In genomic region chr15:98792117-98792516, GRCh38 we compare ENCODE assay signal across 19 cellular contexts.
DNase-seq lines count a peak whose midpoint lies in the region; ATAC-seq and TF ChIP-seq lines count a peak whose summit lies in the region.
"Had no signal": no experiment of that assay in that cellular context is flagged by ENCODE, and none has a peak within 500 bp of the region (broad histone marks: within the 10 kb centered on the region; RNA-seq: fewer than 3 reads in every experiment).

No MANE protein-coding gene starts in this region.

- no peak overlapping the region for H3K4me3 Mint-ChIP-seq in activated CD4-positive, alpha-beta T cell treated with anti-CD3 and anti-CD28 coated beads for 36 hours
- H3K4me3 Mint-ChIP-seq in GM23338: no peak overlapping the region
- no peak overlapping the region for H3K4me3 Mint-ChIP-seq in Caco-2 (ENCODE audit: unreplicated experiment)
- H3K4me3 Mint-ChIP-seq: CD4-positive, alpha-beta memory T cell; HFFc6 had no signal

- H3K9me3 Mint-ChIP-seq in activated CD4-positive, alpha-beta T cell treated with anti-CD3 and anti-CD28 coated beads for 36 hours (ENCODE audit: low read depth): no peaks in the 10 kb centered on the region
- H3K9me3 Mint-ChIP-seq in GM23338 (no peaks in the 10 kb centered on the region), Caco-2 (ENCODE audit: unreplicated experiment) (no peaks in the 10 kb centered on the region)
- H3K9me3 Mint-ChIP-seq: CD4-positive, alpha-beta memory T cell; HFFc6 had no signal

- H3K36me3 ChIP-seq in GM23338 (ENCODE audit: insufficient read depth) (no peaks in the 10 kb centered on the region), neutrophil (no peaks in the 10 kb centered on the region), Caco-2 (ENCODE audit: control insufficient read depth, insufficient read depth, low read length) (no peaks in the 10 kb centered on the region)
- H3K36me3 ChIP-seq: HAP-1 had no signal

- no peak overlapping the region for H3K4me3 ChIP-seq in GM23338
- H3K4me3 ChIP-seq in neutrophil (ENCODE audit: low read depth in 1 of 2, low read length in 1 of 2): no peak overlapping the region
- no peak overlapping the region for H3K4me3 ChIP-seq in Caco-2 (ENCODE audit: low read depth, low read length)
- H3K4me3 ChIP-seq: GM12878, HAP-1 had no signal

- peak; percentile 57 for ATAC-seq in activated CD4-positive, alpha-beta T cell treated with anti-CD3 and anti-CD28 coated beads for 36 hours
- no peak for ATAC-seq in GM23338
- ATAC-seq: GM12878 had no signal

- no peaks in the 10 kb centered on the region for H3F3A ChIP-seq in GM23338 (replicated peaks; ENCODE audit: low read depth)

- CTCF ChIA-PET in activated CD4-positive, alpha-beta T cell treated with anti-CD3 and anti-CD28 coated beads for 36 hours (lab: Charles Lee): interaction anchor here (1.0 to 8.2 kb wide), 4 partner anchors 9 to 113 kb away, joined by 3 to 70 read pairs (median 3); no protein-coding TSS in a partner anchor
- CTCF ChIA-PET in Caco-2 (lab: Charles Lee): no interaction called here

- peaks cover 100% of the 10 kb centered on the region for H3K79me2 ChIP-seq in GM23338 (replicated peaks; ENCODE audit: insufficient read depth)

- BruUV-seq in Caco-2 (replicated peaks; lab: Mats Ljungman, UMichigan): no TSS peak

- peaks cover 64% of the 10 kb centered on the region for H3K4me1 Mint-ChIP-seq in activated CD4-positive, alpha-beta T cell treated with anti-CD3 and anti-CD28 coated beads for 36 hours
- peaks cover 88% of the 10 kb centered on the region for H3K4me1 Mint-ChIP-seq in GM23338
- H3K4me1 Mint-ChIP-seq in Caco-2 (ENCODE audit: low read depth, unreplicated experiment): peaks cover 24% of the 10 kb centered on the region

- no peaks in the 10 kb centered on the region for H3K9me2 ChIP-seq in GM23338 (ENCODE audit: insufficient read depth)

- DNase-seq in activated CD4-positive, alpha-beta T cell treated with anti-CD3 and anti-CD28 coated beads for 36 hours: no peak
- DNase-seq in activated CD4-positive, alpha-beta T cell treated with anti-CD3 and anti-CD28 coated beads, Interleukin-2, amount 50 U/mL, for 48 hours: no peak
- DNase-seq in GM23338 (ENCODE audit: low spot score) (no peak), Caco-2 (no peak), posterior cingulate gyrus (no peak), dedifferentiated amniotic fluid mesenchymal stem cell (ENCODE audit: extremely low spot score) (no peak)
- DNase-seq: C1 segment of cervical spinal cord; CD4-positive, alpha-beta memory T cell; DMS 273 treated with DMSO at 0.1 percent for 48 hours; DMS79; EL; GDM1; GOT3; HFFc6 had no signal

- no peaks in the 10 kb centered on the region for H3K9me3 ChIP-seq in neutrophil
- H3K9me3 ChIP-seq in Caco-2: no peaks in the 10 kb centered on the region
- H3K9me3 ChIP-seq: HAP-1 had no signal

- H3K4me1 ChIP-seq in GM23338 (ENCODE audit: insufficient read depth): peaks cover 95% of the 10 kb centered on the region
- H3K4me1 ChIP-seq in neutrophil (ENCODE audit: control insufficient read depth in 1 of 2, insufficient read depth in 1 of 2, low read depth in 1 of 2, low read length in 1 of 2): peaks cover 70 to 71% of the 10 kb centered on the region in 2 experiments
- H3K4me1 ChIP-seq in Caco-2: peaks cover 23% of the 10 kb centered on the region

- POLR2A ChIA-PET in activated CD4-positive, alpha-beta T cell treated with anti-CD3 and anti-CD28 coated beads for 36 hours (lab: Charles Lee): no interaction called here
- POLR2A ChIA-PET in Caco-2 (lab: Charles Lee): no interaction called here

- H3K27ac ChIP-seq in GM23338 (ENCODE audit: low read depth): no peak overlapping the region
- peak overlapping the region; percentile 95 for H3K27ac ChIP-seq in VCaP
- H3K27ac ChIP-seq in neutrophil: peak overlapping the region; percentile 39
- H3K27ac ChIP-seq: 22Rv1 had no signal

- no peak overlapping the region for H2AFZ ChIP-seq in GM23338

- H4K20me1 ChIP-seq in GM23338 (replicated peaks; ENCODE audit: insufficient read depth): peaks cover 60% of the 10 kb centered on the region

- H3K27me3 ChIP-seq in GM23338 (ENCODE audit: insufficient read depth): no peaks in the 10 kb centered on the region
- H3K27me3 ChIP-seq in neutrophil: no peaks in the 10 kb centered on the region
- H3K27me3 ChIP-seq in Caco-2 (replicated peaks; ENCODE audit: control insufficient read depth, insufficient read depth, low read length): no peaks in the 10 kb centered on the region

- H3K27ac Mint-ChIP-seq in activated CD4-positive, alpha-beta T cell treated with anti-CD3 and anti-CD28 coated beads for 36 hours: no peak overlapping the region
- H3K27ac Mint-ChIP-seq in GM23338: no peak overlapping the region
- no peak overlapping the region for H3K27ac Mint-ChIP-seq in Caco-2 (ENCODE audit: unreplicated experiment)
- H3K27ac Mint-ChIP-seq: CD4-positive, alpha-beta memory T cell; HFFc6 had no signal

- no peaks in the 10 kb centered on the region for H3K36me3 Mint-ChIP-seq in activated CD4-positive, alpha-beta T cell treated with anti-CD3 and anti-CD28 coated beads for 36 hours (ENCODE audit: low read depth)
- H3K36me3 Mint-ChIP-seq in GM23338 (ENCODE audit: low read depth): no peaks in the 10 kb centered on the region
- H3K36me3 Mint-ChIP-seq in Caco-2 (ENCODE audit: insufficient read depth, unreplicated experiment): no peaks in the 10 kb centered on the region
- H3K36me3 Mint-ChIP-seq: CD4-positive, alpha-beta memory T cell had no signal

- intact Hi-C loops in activated CD4-positive, alpha-beta T cell treated with anti-CD3 and anti-CD28 coated beads for 36 hours (cut with DNase I, micrococcal nuclease): no loop called here
- intact Hi-C loops in Caco-2 (cut with micrococcal nuclease; ENCODE audit: unreplicated experiment) (no loop called here), posterior cingulate gyrus (cut with DNase I) (no loop called here)

- H3K4me2 ChIP-seq in GM23338: peak overlapping the region; percentile 42; the same call in 1 of the 2 replicates

- H3K27me3 Mint-ChIP-seq in activated CD4-positive, alpha-beta T cell treated with anti-CD3 and anti-CD28 coated beads for 36 hours: no peaks in the 10 kb centered on the region
- H3K27me3 Mint-ChIP-seq in GM23338 (ENCODE audit: insufficient read depth, low read depth, poor library complexity): peaks cover 16% of the 10 kb centered on the region
- no peaks in the 10 kb centered on the region for H3K27me3 Mint-ChIP-seq in Caco-2 (ENCODE audit: insufficient read depth, unreplicated experiment)
- H3K27me3 Mint-ChIP-seq: CD4-positive, alpha-beta memory T cell had no signal

- no peak for TF ChIP-seq CTCF in GM23338 (conservative IDR thresholded peaks at IDR 0.05; ENCODE audit: low read depth in 2 of 2)
- no peak for TF ChIP-seq CTCF in VCaP (conservative IDR thresholded peaks at IDR 0.05)
- no peak for TF ChIP-seq CTCF in neutrophil (IDR thresholded peaks at IDR 0.05)
- TF ChIP-seq CTCF in Caco-2 (IDR thresholded peaks at IDR 0.05; ENCODE audit: insufficient read depth in 1 of 2, low read depth in 1 of 2, low read length in 1 of 2, severe bottlenecking in 1 of 2, unreplicated experiment in 1 of 2): no peak

TF ChIP-seq in GM23338, 12 proteins besides CTCF, POLR2A, EP300 and RAD21 (continues in another document):
- TF ChIP-seq STAT1 (IDR thresholded peaks at IDR 0.05; ENCODE audit: unreplicated experiment) (no peak), EZH2 (IDR thresholded peaks at IDR 0.05; ENCODE audit: low read depth, unreplicated experiment) (no peak)
